In the genomic region with DNA sequence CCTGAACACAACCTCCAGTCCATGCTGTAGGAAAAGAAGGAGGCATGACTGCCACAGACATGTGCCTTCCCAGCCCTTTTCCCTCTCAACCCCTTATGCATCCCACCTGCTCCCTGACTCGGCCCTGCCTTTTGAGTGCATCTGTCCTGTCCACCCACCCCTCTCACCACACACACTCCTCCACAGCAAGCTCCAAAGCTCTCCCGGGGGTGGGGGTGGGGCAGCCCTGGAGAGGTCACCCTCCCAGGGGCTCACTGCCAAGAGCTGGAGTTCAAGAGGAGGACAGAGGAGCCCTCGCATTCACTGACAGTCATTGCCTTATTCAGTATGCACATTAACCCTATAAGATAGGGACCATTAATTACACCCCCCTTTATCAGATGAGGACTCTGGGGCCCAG, we compare ENCODE assay signal across 22 cellular contexts.
"Had no signal": no experiment of that assay in that cellular context is flagged by ENCODE, and none has a peak within 500 bp of the region (broad histone marks: within the 10 kb centered on the region; RNA-seq: fewer than 3 reads in every experiment).

No MANE protein-coding gene starts in this region.

- H3K27me3 Mint-ChIP-seq: activated CD4-positive, alpha-beta memory T cell treated with anti-CD3 and anti-CD28 coated beads, Interleukin-2, amount 10 ng/mL, durations not matched to agents 7 days and 5 days; activated CD8-positive, alpha-beta memory T cell treated with anti-CD3 and anti-CD28 coated beads, Interleukin-2, amount 10 ng/mL, durations not matched to agents 7 days and 5 days; activated naive CD8-positive, alpha-beta T cell treated with anti-CD3 and anti-CD28 coated beads for 36 hours; type B pancreatic cell had no signal

- H3K27ac Mint-ChIP-seq: activated CD4-positive, alpha-beta memory T cell treated with anti-CD3 and anti-CD28 coated beads, Interleukin-2, amount 10 ng/mL, durations not matched to agents 7 days and 5 days; activated CD8-positive, alpha-beta memory T cell treated with anti-CD3 and anti-CD28 coated beads, Interleukin-2, amount 10 ng/mL, durations not matched to agents 7 days and 5 days; activated naive CD8-positive, alpha-beta T cell treated with anti-CD3 and anti-CD28 coated beads for 36 hours; mesothelial cell of epicardium; stimulated activated memory B cell treated with anti-CD40 and anti-IgM and Interleukin-4, amounts not matched to agents 10 μg/mL and 1 μg/mL and 100 μg/mL, for 72 hours; type B pancreatic cell; WTC11 had no signal

- H3K27ac ChIP-seq: body of pancreas, colonic mucosa, gastrocnemius medialis, prostate gland, testis had no signal

- H3K9me3 Mint-ChIP-seq: activated CD4-positive, alpha-beta memory T cell treated with anti-CD3 and anti-CD28 coated beads, Interleukin-2, amount 10 ng/mL, durations not matched to agents 7 days and 5 days; activated naive CD8-positive, alpha-beta T cell treated with anti-CD3 and anti-CD28 coated beads for 36 hours; stimulated activated memory B cell treated with anti-CD40 and anti-IgM and Interleukin-4, amounts not matched to agents 10 μg/mL and 1 μg/mL and 100 μg/mL, for 72 hours; type B pancreatic cell; WTC11 had no signal

- H3K27me3 ChIP-seq: body of pancreas, colonic mucosa, gastrocnemius medialis, testis had no signal

- H3K4me1 ChIP-seq: body of pancreas, colonic mucosa, gastrocnemius medialis, prostate gland, testis had no signal

- H3K4me3 ChIP-seq: body of pancreas, colonic mucosa, gastrocnemius medialis, lung, prostate gland, testis had no signal

- H3K36me3 ChIP-seq: colonic mucosa, gastrocnemius medialis, prostate gland had no signal

- H3K4me3 Mint-ChIP-seq: activated CD4-positive, alpha-beta memory T cell treated with anti-CD3 and anti-CD28 coated beads, Interleukin-2, amount 10 ng/mL, durations not matched to agents 7 days and 5 days; activated CD8-positive, alpha-beta memory T cell treated with anti-CD3 and anti-CD28 coated beads, Interleukin-2, amount 10 ng/mL, durations not matched to agents 7 days and 5 days; activated naive CD8-positive, alpha-beta T cell treated with anti-CD3 and anti-CD28 coated beads for 36 hours; mesothelial cell of epicardium; stimulated activated memory B cell treated with anti-CD40 and anti-IgM and Interleukin-4, amounts not matched to agents 10 μg/mL and 1 μg/mL and 100 μg/mL, for 72 hours; type B pancreatic cell; WTC11 had no signal

- H3K9me3 ChIP-seq: body of pancreas, colonic mucosa, gastrocnemius medialis, prostate gland, testis had no signal

- ATAC-seq: activated CD8-positive, alpha-beta memory T cell treated with anti-CD3 and anti-CD28 coated beads, Interleukin-2, amount 10 ng/mL, durations not matched to agents 7 days and 5 days; body of pancreas; esophagus mucosa; gastrocnemius medialis; sciatic nerve; stimulated activated memory B cell treated with anti-CD40 and anti-IgM and Interleukin-4, amounts not matched to agents 10 μg/mL and 1 μg/mL and 100 μg/mL, for 72 hours; WTC11 had no signal

- H3K4me1 Mint-ChIP-seq: activated CD4-positive, alpha-beta memory T cell treated with anti-CD3 and anti-CD28 coated beads, Interleukin-2, amount 10 ng/mL, durations not matched to agents 7 days and 5 days; activated CD8-positive, alpha-beta memory T cell treated with anti-CD3 and anti-CD28 coated beads, Interleukin-2, amount 10 ng/mL, durations not matched to agents 7 days and 5 days; activated naive CD8-positive, alpha-beta T cell treated with anti-CD3 and anti-CD28 coated beads for 36 hours; stimulated activated memory B cell treated with anti-CD40 and anti-IgM and Interleukin-4, amounts not matched to agents 10 μg/mL and 1 μg/mL and 100 μg/mL, for 72 hours; WTC11 had no signal

- DNase-seq: activated CD4-positive, alpha-beta memory T cell treated with anti-CD3 and anti-CD28 coated beads, Interleukin-2, amount 10 ng/mL, durations not matched to agents 7 days and 5 days; activated CD4-positive, alpha-beta T cell treated with anti-CD3 and anti-CD28 coated beads for 48 hours; activated CD8-positive, alpha-beta memory T cell treated with anti-CD3 and anti-CD28 coated beads, Interleukin-2, amount 10 ng/mL, durations not matched to agents 7 days and 5 days; activated naive CD8-positive, alpha-beta T cell treated with anti-CD3 and anti-CD28 coated beads for 36 hours; amniotic stem cell; body of pancreas; central memory CD4-positive, alpha-beta T cell; colonic mucosa; effector CD4-positive, alpha-beta T cell; gastrocnemius medialis; head of caudate nucleus; kidney glomerular epithelial cell; stimulated activated CD4-positive, alpha-beta T cell treated with anti-CD3 and anti-CD28 coated beads, Interleukin-4, amount 100 ng/mL, for 24 hours; testis had no signal

- H3K36me3 Mint-ChIP-seq: activated CD8-positive, alpha-beta memory T cell treated with anti-CD3 and anti-CD28 coated beads, Interleukin-2, amount 10 ng/mL, durations not matched to agents 7 days and 5 days; activated naive CD8-positive, alpha-beta T cell treated with anti-CD3 and anti-CD28 coated beads for 36 hours; mesothelial cell of epicardium; stimulated activated memory B cell treated with anti-CD40 and anti-IgM and Interleukin-4, amounts not matched to agents 10 μg/mL and 1 μg/mL and 100 μg/mL, for 72 hours; type B pancreatic cell; WTC11 had no signal
